14 cellular contexts compared by ENCODE assay signal in genomic region chr16:30541502-30542329, GRCh38. TPM values are rescaled to one million over a fixed set of nuclear protein-coding genes. Genes with fewer than 3 reads are reported as not detected.
DNase-seq lines count a peak whose midpoint lies in the region; ATAC-seq and TF ChIP-seq lines count a peak whose summit lies in the region.
"Had no signal": no experiment of that assay in that cellular context is flagged by ENCODE, and none has a peak within 500 bp of the region (broad histone marks: within the 10 kb centered on the region; RNA-seq: fewer than 3 reads in every experiment).

No MANE protein-coding gene starts in this region.

- POLR2A ChIA-PET in T-cell (lab: Charles Lee): interaction anchor here in 1 of 2 donors (0.7 kb wide), 1 partner anchor 451 kb away, joined by 3 read pairs; no protein-coding TSS in a partner anchor

- intact Hi-C loops in heart left ventricle (cut with DNase I) (no loop called here), cardiac septum (cut with DNase I) (no loop called here)

- TF ChIP-seq CTCF in heart left ventricle (IDR thresholded peaks at IDR 0.05) (no peak), astrocyte of the spinal cord (IDR thresholded peaks at IDR 0.05; ENCODE audit: low read depth, low read length) (no peak), GM20000 (IDR thresholded peaks at IDR 0.05; ENCODE audit: extremely low read depth, missing control alignments) (no peak)

- no peak for DNase-seq in heart left ventricle
- DNase-seq in cardiac septum (ENCODE audit: low spot score): no peak
- DNase-seq in astrocyte of the spinal cord (ENCODE audit: low read depth, low spot score): peak; percentile 18
- peak; percentile 28 for DNase-seq in iris pigment epithelial cell (ENCODE audit: low read depth)
- DNase-seq in stromal cell of bone marrow (ENCODE audit: low read depth): peak; percentile 76
- no peak for DNase-seq in GM20000 (ENCODE audit: low spot score)
- DNase-seq in T-cell: no peak
- DNase-seq: activated naive CD4-positive, alpha-beta T cell treated with anti-CD3 and anti-CD28 coated beads, Interleukin-2, amount 50 U/mL, for 16 hours; dorsolateral prefrontal cortex; Kasumi-1; naive B cell had no signal

- CTCF ChIA-PET in T-cell (lab: Charles Lee): no interaction called here

- no peak overlapping the region for H3K4me3 Mint-ChIP-seq in stimulated activated memory B cell treated with anti-CD40 and anti-IgM and Interleukin-4, amounts not matched to agents 10 μg/mL and 1 μg/mL and 100 μg/mL, for 72 hours
- H3K4me3 Mint-ChIP-seq in T-cell: no peak overlapping the region
- H3K4me3 Mint-ChIP-seq: naive B cell had no signal

- peak in 2 of 4 donors; percentile 40 to 56 for ATAC-seq in heart left ventricle
- no peak for ATAC-seq in stimulated activated memory B cell treated with anti-CD40 and anti-IgM and Interleukin-4, amounts not matched to agents 10 μg/mL and 1 μg/mL and 100 μg/mL, for 72 hours
- ATAC-seq in T-cell (replicated peaks in 1 of 4): no peak

- H3K27me3 Mint-ChIP-seq in stimulated activated memory B cell treated with anti-CD40 and anti-IgM and Interleukin-4, amounts not matched to agents 10 μg/mL and 1 μg/mL and 100 μg/mL, for 72 hours: no peaks in the 10 kb centered on the region
- no peaks in the 10 kb centered on the region for H3K27me3 Mint-ChIP-seq in T-cell
- H3K27me3 Mint-ChIP-seq: naive B cell had no signal

- H3K9me3 Mint-ChIP-seq in stimulated activated memory B cell treated with anti-CD40 and anti-IgM and Interleukin-4, amounts not matched to agents 10 μg/mL and 1 μg/mL and 100 μg/mL, for 72 hours: no peaks in the 10 kb centered on the region
- H3K9me3 Mint-ChIP-seq in T-cell: no peaks in the 10 kb centered on the region
- H3K9me3 Mint-ChIP-seq: naive B cell had no signal

- H3K27me3 ChIP-seq in heart left ventricle: no peaks in the 10 kb centered on the region
- H3K27me3 ChIP-seq: dorsolateral prefrontal cortex, tibial nerve had no signal

- H3K4me1 Mint-ChIP-seq in stimulated activated memory B cell treated with anti-CD40 and anti-IgM and Interleukin-4, amounts not matched to agents 10 μg/mL and 1 μg/mL and 100 μg/mL, for 72 hours: peaks cover 23% of the 10 kb centered on the region
- H3K4me1 Mint-ChIP-seq in T-cell: peaks cover 9 to 15% (median 10%) of the 10 kb centered on the region in 3 donors

- H3K27ac Mint-ChIP-seq in stimulated activated memory B cell treated with anti-CD40 and anti-IgM and Interleukin-4, amounts not matched to agents 10 μg/mL and 1 μg/mL and 100 μg/mL, for 72 hours: no peak overlapping the region
- no peak overlapping the region for H3K27ac Mint-ChIP-seq in T-cell
- H3K27ac Mint-ChIP-seq: naive B cell had no signal

- 39 to 45% (median 41%) methylated on average over 10 of the region's 10 CpGs for WGBS in heart left ventricle, 4 donors

- H3K4me3 ChIP-seq in heart left ventricle: no peak overlapping the region
- H3K4me3 ChIP-seq in astrocyte of the spinal cord (ENCODE audit: low read depth, low read length): no peak overlapping the region
- H3K4me3 ChIP-seq: dorsolateral prefrontal cortex, HAP-1, tibial nerve had no signal

- H3K27ac ChIP-seq in heart left ventricle: peak overlapping the region in 9 of 12 donors; percentile 27 to 88 (median 43)
- H3K27ac ChIP-seq: tibial nerve had no signal

- H3K9me3 ChIP-seq in heart left ventricle: no peaks in the 10 kb centered on the region
- H3K9me3 ChIP-seq: HAP-1, tibial nerve had no signal

- no peak for TF ChIP-seq POLR2A in heart left ventricle (IDR thresholded peaks at IDR 0.05)

- peaks cover 0 to 35% (median 15%) of the 10 kb centered on the region in 12 donors for H3K4me1 ChIP-seq in heart left ventricle
- H3K4me1 ChIP-seq: HAP-1 had no signal

- H3K36me3 Mint-ChIP-seq in stimulated activated memory B cell treated with anti-CD40 and anti-IgM and Interleukin-4, amounts not matched to agents 10 μg/mL and 1 μg/mL and 100 μg/mL, for 72 hours: peaks cover 14% of the 10 kb centered on the region
- H3K36me3 Mint-ChIP-seq in T-cell: no peaks in the 10 kb centered on the region
- H3K36me3 Mint-ChIP-seq: naive B cell had no signal

- H3K36me3 ChIP-seq in heart left ventricle: no peaks in the 10 kb centered on the region
- H3K36me3 ChIP-seq: HAP-1, tibial nerve had no signal

- in situ Hi-C loops in astrocyte of the spinal cord (cut with HindIII; ENCODE audit: low sequenced_read_pairs): no loop called here

RNA-seq across cellular contexts. Expression of gene ZNF747, which starts 7.1 kb away (rescaled TPM):
- total RNA-seq in heart left ventricle (10 to 100 TPM in 5 of 9 donors, 1 to 10 TPM in 4; 8.6 to 15.2 (median 10.5) TPM), cardiac septum (13.7 TPM), T-cell (10 to 100 TPM in 3 of 5 donors, 1 to 10 TPM in 2; 6.8 to 17.4 (median 14.2) TPM)
- 1 to 10 TPM; 8.9 to 9.5 TPM for polyA plus RNA-seq in heart left ventricle

RNA-seq across cellular contexts. Expression of gene ZNF768, which starts 15.3 kb away (rescaled TPM):
- 10 to 100 TPM; 38.9 to 67.0 (median 47.8) TPM for total RNA-seq in heart left ventricle
- 10 to 100 TPM; 60.9 to 88.2 TPM for polyA plus RNA-seq in heart left ventricle
- total RNA-seq in cardiac septum: 49.8 TPM
- total RNA-seq in T-cell: 1 to 10 TPM; 5.0 to 8.3 (median 7.2) TPM

RNA-seq across cellular contexts. Expression of gene ZNF764, which starts 16.5 kb away (rescaled TPM):
- total RNA-seq in heart left ventricle (10 to 100 TPM in 6 of 9 donors, 1 to 10 TPM in 3; 8.5 to 17.2 (median 12.3) TPM), cardiac septum (11.4 TPM), T-cell (10 to 100 TPM; 14.9 to 33.9 (median 27.3) TPM)
- 1 to 10 TPM; 7.4 to 8.7 TPM for polyA plus RNA-seq in heart left ventricle

RNA-seq across cellular contexts. Expression of gene ZNF688, which starts 29.8 kb away (rescaled TPM):
- total RNA-seq in heart left ventricle (10 to 100 TPM in 8 of 9 donors, 1 to 10 TPM in 1; 10.0 to 14.3 (median 11.6) TPM), cardiac septum (12.1 TPM), T-cell (10 to 100 TPM; 11.9 to 25.9 (median 20.7) TPM)
- 10 to 100 TPM in 1 of 2 donors, 1 to 10 TPM in 1; 7.6 to 15.7 TPM for polyA plus RNA-seq in heart left ventricle

RNA-seq across cellular contexts. Expression of gene ZNF785, which starts 43.8 kb away (rescaled TPM):
- total RNA-seq in heart left ventricle (10 to 100 TPM in 1 of 9 donors, 1 to 10 TPM in 8; 2.9 to 10.9 (median 4.8) TPM), cardiac septum (6.7 TPM), T-cell (10 to 100 TPM; 11.7 to 30.9 (median 26.6) TPM)
- 1 to 10 TPM; 3.0 to 4.5 TPM for polyA plus RNA-seq in heart left ventricle

Comparison
In these comparisons a context has a peak if more than half of its experiments do, and no peak if none do; other contexts are left out.
1. DNase-seq: peak in astrocyte of the spinal cord (single experiment), iris pigment epithelial cell (single experiment) and stromal cell of bone marrow (single experiment); none in heart left ventricle (0 of 5), cardiac septum (single experiment), GM20000 (single experiment) and T-cell (0 of 34).